ENCODE assay signal across 8 cellular contexts in the genomic region with DNA sequence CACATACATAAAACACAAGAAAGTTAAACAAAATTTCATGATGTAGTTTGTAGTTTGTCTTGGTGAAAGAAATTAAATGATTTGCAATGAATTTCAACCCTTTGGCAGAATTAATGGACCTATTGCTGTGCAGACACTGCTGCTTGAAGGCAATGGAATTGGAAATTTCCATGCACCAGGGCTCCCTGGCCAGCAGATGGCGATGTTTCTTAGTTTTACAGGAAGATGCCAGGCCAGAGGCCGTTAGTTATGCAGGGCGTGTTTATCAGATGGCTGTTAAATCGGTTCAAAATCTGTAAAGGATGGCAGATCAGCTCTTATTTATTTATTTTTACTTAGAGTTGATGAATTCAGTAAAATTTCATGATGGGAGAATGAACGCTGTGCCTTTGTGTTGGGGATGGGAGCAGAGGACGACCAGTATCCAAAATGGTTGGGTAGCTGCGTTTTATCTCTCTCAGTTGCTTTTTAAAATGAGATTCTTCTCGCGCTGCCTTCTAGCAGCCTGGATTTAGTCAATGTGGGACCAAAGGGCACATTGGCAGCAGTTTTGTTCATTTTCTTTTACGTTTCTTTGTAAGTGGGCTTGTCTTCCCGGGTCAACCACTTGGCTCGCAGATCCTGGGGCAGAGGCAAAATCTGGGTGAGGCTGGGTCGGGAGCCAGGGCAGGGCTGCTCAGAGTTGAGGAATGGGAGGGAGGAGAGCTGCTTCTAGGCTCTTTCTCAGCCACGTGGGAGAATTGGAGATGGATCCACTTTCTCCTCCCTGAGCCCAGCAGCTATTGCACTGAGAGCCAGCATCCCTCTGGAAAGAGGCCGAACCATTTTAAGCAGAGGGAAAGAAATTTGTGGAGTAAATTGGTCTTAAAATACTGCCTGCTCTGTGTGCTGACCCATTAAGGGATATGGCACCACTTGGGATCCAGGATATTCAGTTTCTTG.
DNase-seq lines count a peak whose midpoint lies in the region; ATAC-seq, FAIRE-seq and TF ChIP-seq lines count a peak whose summit lies in the region.

No MANE protein-coding gene starts in this region.

- no peaks in the 10 kb centered on the region for H3K9me3 ChIP-seq in pancreas

- peak in 3 of 4 donors; percentile 88 to 94 (median 92) for ATAC-seq in pancreas

- DNase-seq in GM03348 (ENCODE audit: low spot score) (peak; percentile 82), H4 (ENCODE audit: low spot score) (peak; percentile 60), LNCaP clone FGC (ENCODE audit: low read depth) (peak; percentile 59), RPMI8226 (peak; percentile 76), germinal center (ENCODE audit: low spot score) (peak; percentile 46), pancreas (peak; percentile 29 to 76 (median 58)), ureter (ENCODE audit: low spot score) (peak; percentile 77)
- peak in 3 of 4 experiments; percentile 0 to 8 (median 2) for DNase-seq in activated naive CD4-positive, alpha-beta T cell (lab: John Stamatoyannopoulos, UW)

- H3K4me3 ChIP-seq in LNCaP clone FGC (ENCODE audit: low read depth, low read length) (no peak overlapping the region), pancreas (no peak overlapping the region)

- no peaks in the 10 kb centered on the region for H3K27me3 ChIP-seq in pancreas

- peak; percentile 93 for TF ChIP-seq CTCF in LNCaP clone FGC (IDR thresholded peaks at IDR 0.05; ENCODE audit: control insufficient read depth, extremely low read depth, insufficient read depth)
- peak; percentile 67 to 93 (median 80) for TF ChIP-seq CTCF in pancreas (IDR thresholded peaks at IDR 0.05)

- no peak for FAIRE-seq in pancreas (lab: Jason Lieb, UNC)

- WGBS in pancreas, 2 donors: 29 to 33% methylated on average over 15 of the region's 15 CpGs

- H3K36me3 ChIP-seq in pancreas: no peaks in the 10 kb centered on the region

- intact Hi-C loops in pancreas (cut with DNase I): no loop called here

- H3K27ac ChIP-seq in pancreas: no peak overlapping the region

- H3K4me1 ChIP-seq in pancreas: no peaks in the 10 kb centered on the region

Comparison
In these comparisons a context has a peak if more than half of its experiments do, and no peak if none do; other contexts are left out.
1. DNase-seq: peak in every context shown above with its lines; median percentile 82 in GM03348; 77 in ureter; 76 in RPMI8226; 60 in H4; 59 in LNCaP clone FGC; 58 in pancreas; 46 in germinal center; 2 in activated naive CD4-positive, alpha-beta T cell.